Comparison of ENCODE assay signal across 21 cellular contexts in the genomic region with DNA sequence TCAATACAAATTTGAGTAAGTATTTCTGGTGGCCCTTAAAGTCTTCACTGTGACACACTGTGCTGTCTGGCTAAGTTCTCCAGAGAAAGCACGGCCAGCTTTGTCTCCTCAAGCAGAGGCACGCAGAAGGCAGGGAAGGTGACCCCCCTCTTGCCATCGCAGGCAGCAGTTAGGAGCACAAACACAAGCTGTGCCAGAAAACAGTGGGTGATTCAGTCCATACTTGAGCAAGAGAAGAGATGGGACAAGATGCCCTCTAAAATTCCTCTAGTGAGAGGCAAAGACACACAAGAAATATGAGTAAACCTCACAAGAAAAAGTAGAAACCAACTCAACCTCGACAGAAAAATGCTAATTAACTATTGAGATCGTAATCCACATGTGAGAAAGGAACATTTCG.
"Had no signal": no experiment of that assay in that cellular context is flagged by ENCODE, and none has a peak within 500 bp of the region (broad histone marks: within the 10 kb centered on the region; RNA-seq: fewer than 3 reads in every experiment).

No MANE protein-coding gene starts in this region.

- H3K36me3 ChIP-seq: uterus had no signal

- H3K9me3 ChIP-seq: ascending aorta, lower lobe of right lung, neutrophil, pancreas, tibial nerve, uterus had no signal

- H3K4me3 ChIP-seq: ascending aorta, lower lobe of right lung, pancreas, skin epidermis, tibial nerve, uterus had no signal

- H3K4me1 ChIP-seq: ascending aorta, lower lobe of right lung, tibial nerve, uterus had no signal

- H3K27me3 ChIP-seq: ascending aorta, neutrophil, pancreas, tibial nerve, uterus had no signal

- DNase-seq: activated CD4-positive, alpha-beta memory T cell treated with anti-CD3 and anti-CD28 coated beads, Interleukin-2, amount 10 ng/mL, durations not matched to agents 7 days and 5 days; activated CD4-positive, alpha-beta T cell treated with anti-CD3 and anti-CD28 coated beads for 48 hours; activated CD4-positive, CD25-positive, alpha-beta regulatory T cell; activated CD8-positive, alpha-beta memory T cell treated with anti-CD3 and anti-CD28 coated beads, Interleukin-2, amount 10 ng/mL, durations not matched to agents 7 days and 5 days; activated naive CD4-positive, alpha-beta T cell; cortex of kidney; foreskin melanocyte; head of caudate nucleus; immature natural killer cell; left cardiac atrium; lower lobe of right lung; natural killer cell; pancreas; T-helper 1 cell; T-helper 9 cell; uterus had no signal

- ATAC-seq: activated CD8-positive, alpha-beta memory T cell treated with anti-CD3 and anti-CD28 coated beads, Interleukin-2, amount 10 ng/mL, durations not matched to agents 7 days and 5 days; lower lobe of right lung; natural killer cell; pancreas; SK-N-SH treated with all-trans-retinoic acid at 6 μM for 48 hours had no signal

- H3K27ac ChIP-seq: ascending aorta, lower lobe of right lung, neutrophil, pancreas, tibial nerve, uterus had no signal
